Comparison of ENCODE assay signal across 18 cellular contexts in the genomic region with DNA sequence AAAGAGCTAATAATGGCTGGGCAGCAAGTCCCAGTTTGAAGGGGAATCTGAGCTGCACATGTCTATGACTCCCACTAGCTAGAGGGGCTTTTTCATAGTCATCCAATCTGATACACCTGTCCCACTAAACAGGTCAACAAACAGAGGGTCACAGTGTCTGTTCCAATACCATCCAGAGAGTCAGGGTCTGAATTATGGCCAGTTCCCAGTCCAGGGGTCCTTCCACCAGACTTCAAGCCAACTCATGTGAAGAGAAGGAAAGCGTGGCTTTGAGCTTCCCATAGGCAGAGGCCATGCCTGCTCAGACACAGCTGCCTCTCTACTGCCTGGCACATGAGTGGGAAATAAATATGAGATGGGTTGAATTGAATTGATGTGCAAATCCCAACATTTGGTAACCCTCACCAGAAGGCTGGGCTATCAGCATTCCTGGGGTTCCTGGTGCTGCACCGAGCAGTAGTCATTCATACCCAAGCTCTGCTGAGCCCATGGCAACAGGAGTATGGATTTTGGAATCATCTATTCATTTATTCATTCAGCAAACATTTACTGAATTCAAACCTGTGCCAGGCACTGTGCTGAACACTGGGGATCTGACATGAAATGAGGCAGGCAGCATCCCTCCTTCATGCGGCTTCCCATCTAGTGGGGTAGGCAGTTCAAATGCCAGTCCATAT. TPM values are rescaled to one million over a fixed set of nuclear protein-coding genes. Genes with fewer than 3 reads are reported as not detected.
DNase-seq lines count a peak whose midpoint lies in the region; ATAC-seq, FAIRE-seq and TF ChIP-seq lines count a peak whose summit lies in the region.
"Had no signal": no experiment of that assay in that cellular context is flagged by ENCODE, and none has a peak within 500 bp of the region (broad histone marks: within the 10 kb centered on the region; RNA-seq: fewer than 3 reads in every experiment).

No MANE protein-coding gene starts in this region.

- H3K36me3 Mint-ChIP-seq in activated CD8-positive, alpha-beta memory T cell treated with anti-CD3 and anti-CD28 coated beads, Interleukin-2, amount 10 ng/mL, durations not matched to agents 7 days and 5 days, result no peaks in the 10 kb centered on the region
- peaks cover 16% of the 10 kb centered on the region for H3K36me3 Mint-ChIP-seq in type B pancreatic cell

- H3K27me3 Mint-ChIP-seq in activated CD8-positive, alpha-beta memory T cell treated with anti-CD3 and anti-CD28 coated beads, Interleukin-2, amount 10 ng/mL, durations not matched to agents 7 days and 5 days, result peaks cover 3% of the 10 kb centered on the region
- H3K27me3 Mint-ChIP-seq in type B pancreatic cell, result no peaks in the 10 kb centered on the region
- H3K27me3 Mint-ChIP-seq: CD4-positive, alpha-beta T cell had no signal

- peak; percentile 23 for DNase-seq in activated CD8-positive, alpha-beta memory T cell treated with anti-CD3 and anti-CD28 coated beads, Interleukin-2, amount 10 ng/mL, durations not matched to agents 7 days and 5 days
- no peak for DNase-seq in activated CD8-positive, alpha-beta memory T cell treated with anti-CD3 and anti-CD28 coated beads, Interleukin-2, amount 50 U/mL, for 48 hours
- DNase-seq in HTR-8/SVneo (ENCODE audit: insufficient read length, low spot score) (no peak), type B pancreatic cell (ENCODE audit: extremely low spot score, unreplicated experiment) (peak; percentile 7)
- DNase-seq: AML-193; Caco-2; Calu3; CD4-positive, alpha-beta T cell; CD8-positive, alpha-beta T cell; GF-D8 had no signal

- FAIRE-seq in HTR-8/SVneo (lab: Jason Lieb, UNC), result peak; percentile 20
- FAIRE-seq: A549, D721Med, G401.6, GM12891, GM19239 had no signal

- H3K4me3 Mint-ChIP-seq in activated CD8-positive, alpha-beta memory T cell treated with anti-CD3 and anti-CD28 coated beads, Interleukin-2, amount 10 ng/mL, durations not matched to agents 7 days and 5 days, result no peak overlapping the region
- no peak overlapping the region for H3K4me3 Mint-ChIP-seq in type B pancreatic cell
- H3K4me3 Mint-ChIP-seq: B cell; CD4-positive, alpha-beta T cell; CD8-positive, alpha-beta T cell had no signal

- TF ChIP-seq CTCF in type B pancreatic cell (conservative IDR thresholded peaks at IDR 0.05), result no peak

- ATAC-seq in activated CD8-positive, alpha-beta memory T cell treated with anti-CD3 and anti-CD28 coated beads, Interleukin-2, amount 10 ng/mL, durations not matched to agents 7 days and 5 days, result no peak
- ATAC-seq in HG03108 (IDR thresholded peaks at IDR 0.05; ENCODE audit: unreplicated experiment), result no peak
- ATAC-seq: A549; CD8-positive, alpha-beta T cell had no signal

- peaks cover 5% of the 10 kb centered on the region for H3K9me3 Mint-ChIP-seq in activated CD8-positive, alpha-beta memory T cell treated with anti-CD3 and anti-CD28 coated beads, Interleukin-2, amount 10 ng/mL, durations not matched to agents 7 days and 5 days (ENCODE audit: low read depth)
- peaks cover 10% of the 10 kb centered on the region for H3K9me3 Mint-ChIP-seq in type B pancreatic cell

- CTCF ChIA-PET in activated CD8-positive, alpha-beta memory T cell treated with anti-CD3 and anti-CD28 coated beads, Interleukin-2, amount 10 ng/mL, durations not matched to agents 7 days and 5 days (lab: Charles Lee), result interaction anchor here (1.2 to 2.1 kb wide), 2 partner anchors 9 to 110 kb away, joined by 3 to 5 read pairs; no protein-coding TSS in a partner anchor

- H3K27ac Mint-ChIP-seq in activated CD8-positive, alpha-beta memory T cell treated with anti-CD3 and anti-CD28 coated beads, Interleukin-2, amount 10 ng/mL, durations not matched to agents 7 days and 5 days, result no peak overlapping the region
- no peak overlapping the region for H3K27ac Mint-ChIP-seq in type B pancreatic cell
- H3K27ac Mint-ChIP-seq: B cell; CD4-positive, alpha-beta T cell; CD8-positive, alpha-beta T cell had no signal

- no peaks in the 10 kb centered on the region for H3K4me1 Mint-ChIP-seq in activated CD8-positive, alpha-beta memory T cell treated with anti-CD3 and anti-CD28 coated beads, Interleukin-2, amount 10 ng/mL, durations not matched to agents 7 days and 5 days
- H3K4me1 Mint-ChIP-seq in type B pancreatic cell (ENCODE audit: unreplicated experiment), result peaks cover 19% of the 10 kb centered on the region
- H3K4me1 Mint-ChIP-seq: B cell had no signal

RNA-seq across cellular contexts. Expression of gene TP53RK, which starts 17.2 kb away (rescaled TPM):
- total RNA-seq in activated CD8-positive, alpha-beta memory T cell treated with anti-CD3 and anti-CD28 coated beads, Interleukin-2, amount 10 ng/mL, durations not matched to agents 7 days and 5 days, result 10 to 100 TPM; 14.8 to 20.9 TPM
- total RNA-seq in type B pancreatic cell (ENCODE audit: low replicate concordance), result 11.4 and 13.6 TPM in 2 replicates

RNA-seq across cellular contexts. Expression of gene SLC13A3, which starts 20.7 kb away (rescaled TPM):
- total RNA-seq in activated CD8-positive, alpha-beta memory T cell treated with anti-CD3 and anti-CD28 coated beads, Interleukin-2, amount 10 ng/mL, durations not matched to agents 7 days and 5 days, result under 1 TPM in 1 of 2 experiments, not detected in 1; 0.19 TPM
- 3.2 and 7.9 TPM in 2 replicates for total RNA-seq in type B pancreatic cell (ENCODE audit: low replicate concordance)
- total RNA-seq: A172, Calu3 had no signal

RNA-seq across cellular contexts. Expression of gene SLC2A10, which starts 37.4 kb away (rescaled TPM):
- total RNA-seq in activated CD8-positive, alpha-beta memory T cell treated with anti-CD3 and anti-CD28 coated beads, Interleukin-2, amount 10 ng/mL, durations not matched to agents 7 days and 5 days, result not detected
- total RNA-seq in type B pancreatic cell (ENCODE audit: low replicate concordance), result 12.3 and 15.8 TPM in 2 replicates
- total RNA-seq: B cell; CD4-positive, alpha-beta T cell; CD8-positive, alpha-beta T cell had no signal

Comparison
In these comparisons a context has a peak if more than half of its experiments do, and no peak if none do; other contexts are left out.
1. DNase-seq: peak in activated CD8-positive, alpha-beta memory T cell treated with anti-CD3 and anti-CD28 coated beads, Interleukin-2, amount 10 ng/mL, durations not matched to agents 7 days and 5 days (single experiment) and type B pancreatic cell (single experiment); none in activated CD8-positive, alpha-beta memory T cell treated with anti-CD3 and anti-CD28 coated beads, Interleukin-2, amount 50 U/mL, for 48 hours (single experiment) and HTR-8/SVneo (single experiment).
2. RNA of gene SLC2A10, which starts 37.4 kb away (total RNA-seq): 12.3 to 15.8 TPM in type B pancreatic cell; not detected in activated CD8-positive, alpha-beta memory T cell treated with anti-CD3 and anti-CD28 coated beads, Interleukin-2, amount 10 ng/mL, durations not matched to agents 7 days and 5 days; every median in the first group is over 10 times any median in the second.